1 cellular context compared by ENCODE assay signal in the genomic region with DNA sequence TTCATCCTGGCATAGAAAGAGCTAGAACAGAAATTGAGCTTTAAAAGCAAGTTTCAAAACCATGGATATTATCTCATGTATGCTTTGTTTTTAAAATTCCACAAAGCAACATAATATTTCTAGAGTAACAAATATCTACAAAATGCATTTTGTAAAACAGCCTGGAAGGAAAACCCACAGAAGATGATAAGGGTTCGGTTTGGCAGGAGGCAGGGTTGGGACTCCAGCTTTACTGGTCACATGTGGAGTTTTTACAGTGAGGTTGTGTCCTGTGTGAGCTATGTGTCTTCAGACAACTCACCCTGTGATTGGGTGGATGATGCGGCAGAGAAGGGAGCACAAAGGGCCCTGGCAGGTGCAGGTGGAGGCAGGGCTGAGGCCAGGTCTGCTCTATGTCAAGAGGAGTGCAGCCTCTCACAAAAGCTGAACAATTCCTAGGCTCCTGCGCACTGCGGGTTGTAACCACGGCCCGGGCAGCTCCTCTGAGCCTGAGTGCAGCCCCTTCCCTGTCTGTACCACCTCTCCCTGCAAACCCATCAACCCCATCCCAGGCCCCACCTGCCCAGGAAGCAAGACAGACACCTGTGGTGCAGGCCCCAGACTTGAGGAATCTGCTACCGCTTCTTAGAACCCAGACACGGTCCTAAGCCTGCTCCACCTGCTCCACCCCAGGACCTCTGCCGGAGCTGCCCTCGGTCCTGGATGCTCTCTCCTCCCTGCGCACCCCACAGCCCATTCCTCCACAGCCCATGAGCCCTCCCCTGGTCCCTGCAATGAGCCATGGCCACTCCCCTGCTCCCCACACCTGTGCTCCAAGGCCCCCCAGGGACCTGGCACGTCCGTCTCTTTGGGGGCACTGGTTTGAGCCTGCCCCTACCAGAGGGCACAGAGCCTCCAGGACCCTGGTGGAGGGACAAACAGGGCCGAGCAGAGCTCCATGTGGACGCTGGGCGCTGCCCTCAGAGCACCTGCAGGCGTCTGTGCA.
TF ChIP-seq lines count a peak whose summit lies in the region.

No MANE protein-coding gene starts in this region.

TF ChIP-seq in H1, 55 proteins besides CTCF, POLR2A, EP300 and RAD21:
- TF ChIP-seq CHD2 (IDR thresholded peaks at IDR 0.05; ENCODE audit: low read length): no peak
- TF ChIP-seq SIX5 (IDR thresholded peaks at IDR 0.05; ENCODE audit: low read depth, low read length): no peak
- no peak for TF ChIP-seq NRF1 (IDR thresholded peaks at IDR 0.05; ENCODE audit: low read depth, low read length)
- no peak for TF ChIP-seq TCF12 (IDR thresholded peaks at IDR 0.05; ENCODE audit: low read depth, low read length)
- no peak for TF ChIP-seq JUN (IDR thresholded peaks at IDR 0.05; ENCODE audit: low read depth, low read length)
- TF ChIP-seq POU5F1 (IDR thresholded peaks at IDR 0.05; ENCODE audit: low read depth, low read length): no peak
